Comparison of ENCODE assay signal across 10 cellular contexts in genomic region chr16:72198021-72198420, GRCh38. TPM values are rescaled to one million over a fixed set of nuclear protein-coding genes. Genes with fewer than 3 reads are reported as not detected.
DNase-seq lines count a peak whose midpoint lies in the region; ATAC-seq and TF ChIP-seq lines count a peak whose summit lies in the region.
"Had no signal": no experiment of that assay in that cellular context is flagged by ENCODE, and none has a peak within 500 bp of the region (broad histone marks: within the 10 kb centered on the region; RNA-seq: fewer than 3 reads in every experiment).

No MANE protein-coding gene starts in this region.

- H3K27ac Mint-ChIP-seq in effector memory CD8-positive, alpha-beta T cell = no peak overlapping the region
- H3K27ac Mint-ChIP-seq in immature natural killer cell = no peak overlapping the region
- H3K27ac Mint-ChIP-seq: activated CD4-positive, alpha-beta T cell treated with anti-CD3 and anti-CD28 coated beads, Interleukin-2, amount 10 ng/mL, durations not matched to agents 24 days and 14 days had no signal

- H3K36me3 Mint-ChIP-seq in effector memory CD8-positive, alpha-beta T cell (ENCODE audit: insufficient read depth) = no peaks in the 10 kb centered on the region
- H3K36me3 Mint-ChIP-seq in immature natural killer cell = no peaks in the 10 kb centered on the region

- H3K4me3 ChIP-seq in fibroblast of pulmonary artery (replicated peaks; ENCODE audit: low read depth, low read length) = no peak overlapping the region
- no peak overlapping the region for H3K4me3 ChIP-seq in retinal pigment epithelial cell (ENCODE audit: low read length)

- no peak overlapping the region for H3K4me3 Mint-ChIP-seq in effector memory CD8-positive, alpha-beta T cell
- no peak overlapping the region for H3K4me3 Mint-ChIP-seq in immature natural killer cell
- H3K4me3 Mint-ChIP-seq: activated CD4-positive, alpha-beta T cell treated with anti-CD3 and anti-CD28 coated beads, Interleukin-2, amount 10 ng/mL, durations not matched to agents 24 days and 14 days had no signal

- no peak for ATAC-seq in effector memory CD8-positive, alpha-beta T cell (replicated peaks)
- no peak for ATAC-seq in GM18520 (IDR thresholded peaks at IDR 0.05; ENCODE audit: unreplicated experiment)
- ATAC-seq in left lobe of liver = no peak

- H3K4me1 Mint-ChIP-seq in effector memory CD8-positive, alpha-beta T cell (ENCODE audit: low read depth in 2 of 2) = no peaks in the 10 kb centered on the region
- peaks cover under 1 to 6% of the 10 kb centered on the region in 2 donors for H3K4me1 Mint-ChIP-seq in immature natural killer cell

- DNase-seq in GM04503 (ENCODE audit: low read depth) (peak; percentile 53), NCI-H69 (lab: John Stamatoyannopoulos, UW) (peak; percentile 3), fibroblast of pulmonary artery (ENCODE audit: low read depth) (peak; percentile 93), retinal pigment epithelial cell (ENCODE audit: low read depth) (peak; percentile 86), immature natural killer cell (no peak), left lobe of liver (ENCODE audit: low spot score) (no peak)
- DNase-seq in effector memory CD8-positive, alpha-beta T cell = no peak
- DNase-seq: activated CD4-positive, alpha-beta T cell treated with anti-CD3 and anti-CD28 coated beads, Interleukin-2, amount 10 ng/mL, durations not matched to agents 24 days and 14 days; stimulated activated naive CD4-positive, alpha-beta T cell treated with Interleukin-2 at 50 U/mL for 16 hours had no signal

- TF ChIP-seq CTCF in fibroblast of pulmonary artery (IDR thresholded peaks at IDR 0.05; ENCODE audit: low read length, missing control alignments) (no peak), retinal pigment epithelial cell (conservative IDR thresholded peaks at IDR 0.05; ENCODE audit: low read depth, low read length) (no peak)

- H3K27me3 Mint-ChIP-seq in effector memory CD8-positive, alpha-beta T cell = peaks cover 10 to 24% of the 10 kb centered on the region in 2 donors
- peaks cover 0 to 4% (median 2%) of the 10 kb centered on the region in 3 donors for H3K27me3 Mint-ChIP-seq in immature natural killer cell (ENCODE audit: low read depth in 3 of 3)

- no peaks in the 10 kb centered on the region for H3K9me3 Mint-ChIP-seq in effector memory CD8-positive, alpha-beta T cell
- H3K9me3 Mint-ChIP-seq in immature natural killer cell = peaks cover 0 to 2% (median 0%) of the 10 kb centered on the region in 6 donors
- H3K9me3 Mint-ChIP-seq: activated CD4-positive, alpha-beta T cell treated with anti-CD3 and anti-CD28 coated beads, Interleukin-2, amount 10 ng/mL, durations not matched to agents 24 days and 14 days had no signal

RNA-seq across cellular contexts. Expression of gene PMFBP1, which starts 26.1 kb away (rescaled TPM):
- polyA plus RNA-seq in immature natural killer cell = not detected
- total RNA-seq in left lobe of liver = 0.48 TPM

Comparison
In these comparisons a context has a peak if more than half of its experiments do, and no peak if none do; other contexts are left out.
1. DNase-seq: peak in GM04503 (single experiment), NCI-H69 (single experiment), fibroblast of pulmonary artery (single experiment) and retinal pigment epithelial cell (single experiment); none in effector memory CD8-positive, alpha-beta T cell (0 of 3), immature natural killer cell (0 of 3) and left lobe of liver (single experiment).